ENCODE assay signal across 8 cellular contexts in the genomic region with DNA sequence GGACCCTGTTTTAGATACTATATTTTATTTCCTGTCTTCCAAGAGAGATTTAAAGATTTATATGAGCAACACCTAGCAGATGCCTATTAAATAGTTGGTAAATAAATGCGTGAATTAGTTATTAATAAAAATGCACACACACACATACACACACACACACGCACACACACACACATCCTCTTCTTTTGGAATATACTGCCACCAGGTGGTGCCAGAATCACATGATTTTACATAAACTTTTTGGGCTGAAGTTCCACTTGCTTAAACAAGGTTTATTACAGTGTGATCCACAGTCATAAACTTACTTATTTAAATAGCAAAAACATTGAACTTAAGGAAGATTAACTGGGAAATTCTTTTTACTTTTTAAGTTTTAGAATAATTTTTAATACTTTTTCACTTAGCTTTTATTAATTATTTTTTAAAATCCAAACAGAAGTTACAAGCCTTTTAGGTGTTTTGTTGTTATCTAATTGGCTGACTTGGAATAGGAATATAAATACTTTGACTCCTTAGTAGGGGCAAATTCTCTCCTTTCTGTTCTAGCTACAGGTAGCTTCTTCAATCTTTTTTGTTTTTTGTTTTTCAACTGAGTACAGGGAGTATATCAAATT. TPM values are rescaled to one million over a fixed set of nuclear protein-coding genes. Genes with fewer than 3 reads are reported as not detected.
DNase-seq lines count a peak whose midpoint lies in the region; ATAC-seq and TF ChIP-seq lines count a peak whose summit lies in the region.

No MANE protein-coding gene starts in this region.

- H2BK120ac ChIP-seq in neuronal stem cell (ENCODE audit: low read depth, low read length), result no peak overlapping the region

- H3K4ac ChIP-seq in neuronal stem cell (ENCODE audit: low read length), result no peak overlapping the region

- no peak overlapping the region for H3K23ac ChIP-seq in neuronal stem cell (ENCODE audit: low read depth, low read length, poor library complexity)

- no peak overlapping the region for H4K91ac ChIP-seq in neuronal stem cell (ENCODE audit: low read depth, low read length, poor library complexity)

- H3K4me1 ChIP-seq in neutrophil (ENCODE audit: control insufficient read depth in 1 of 2, insufficient read depth in 1 of 2, low read depth in 1 of 2, low read length in 1 of 2), result peaks cover 7 to 8% of the 10 kb centered on the region in 2 experiments
- no peaks in the 10 kb centered on the region for H3K4me1 ChIP-seq in neuronal stem cell (ENCODE audit: control insufficient read depth in 2 of 2, insufficient read depth in 1 of 2, low read depth in 1 of 2, low read length in 2 of 2)

- no peak overlapping the region for H2BK5ac ChIP-seq in neuronal stem cell (ENCODE audit: low read length)

- no peak overlapping the region for H2BK15ac ChIP-seq in neuronal stem cell (ENCODE audit: low read length)

- H3K27me3 ChIP-seq in neutrophil (no peaks in the 10 kb centered on the region), neuronal stem cell (ENCODE audit: control insufficient read depth in 3 of 3, insufficient read depth in 3 of 3, low read depth in 1 of 3, low read length in 3 of 3) (no peaks in the 10 kb centered on the region)

- TF ChIP-seq CTCF in AG09309 (IDR thresholded peaks at IDR 0.05; ENCODE audit: control insufficient read depth, insufficient read depth, low read depth, low read length, missing control alignments) (peak; percentile 64), VCaP (conservative IDR thresholded peaks at IDR 0.05) (peak; percentile 77), epithelial cell of esophagus (IDR thresholded peaks at IDR 0.05; ENCODE audit: insufficient read depth, low read depth, low read length, missing control alignments) (peak; percentile 70), neutrophil (IDR thresholded peaks at IDR 0.05) (peak; percentile 75)

- H3K79me1 ChIP-seq in neuronal stem cell (ENCODE audit: low read depth, low read length), result no peaks in the 10 kb centered on the region

- H3K18ac ChIP-seq in neuronal stem cell (ENCODE audit: low read length), result no peak overlapping the region

- H3K27ac ChIP-seq in VCaP, result peak overlapping the region; percentile 37
- peak overlapping the region; percentile 59 for H3K27ac ChIP-seq in neutrophil
- no peak overlapping the region for H3K27ac ChIP-seq in neuronal stem cell (replicated peaks; ENCODE audit: low read length)

- no peak overlapping the region for H2BK12ac ChIP-seq in neuronal stem cell (ENCODE audit: low read length)

- peak; percentile 61 for DNase-seq in AG09309 (ENCODE audit: low read depth)
- peak; percentile 59 for DNase-seq in GM03348 (ENCODE audit: low spot score)
- peak; percentile 64 for DNase-seq in NCI-H2107 treated with DMSO at 0.1 percent for 48 hours (lab: John Stamatoyannopoulos, UW; ENCODE audit: unreplicated experiment)
- peak; percentile 87 for DNase-seq in epithelial cell of esophagus (ENCODE audit: low read depth)
- DNase-seq in neuronal stem cell (ENCODE audit: low spot score), result no peak

- WGBS in neuronal stem cell (ENCODE audit: extremely low coverage in 2 of 2, insufficient read length in 2 of 2, insufficient replicate concordance in 1 of 2), 2 donors, result no CpG with 5 or more reads among the region's 2 CpGs

- no peak overlapping the region for H2AK5ac ChIP-seq in neuronal stem cell (ENCODE audit: low read depth, low read length)

- H2AFZ ChIP-seq in neuronal stem cell (ENCODE audit: low read length), result no peak overlapping the region

- no peak for ATAC-seq in GM21737 (IDR thresholded peaks at IDR 0.05; ENCODE audit: unreplicated experiment)

- no peaks in the 10 kb centered on the region for H3K9me3 ChIP-seq in neutrophil
- H3K9me3 ChIP-seq in neuronal stem cell (replicated peaks in 1 of 2; ENCODE audit: control insufficient read depth in 2 of 2, insufficient read depth in 1 of 2, low read depth in 1 of 2, low read length in 2 of 2), result no peaks in the 10 kb centered on the region

- H4K8ac ChIP-seq in neuronal stem cell (ENCODE audit: low read depth, low read length), result no peak overlapping the region

- no peak overlapping the region for H3K4me3 ChIP-seq in AG09309 (ENCODE audit: control insufficient read depth, low read depth, low read length)
- H3K4me3 ChIP-seq in epithelial cell of esophagus (ENCODE audit: low read length), result no peak overlapping the region
- H3K4me3 ChIP-seq in neutrophil (ENCODE audit: low read depth in 1 of 2, low read length in 1 of 2), result no peak overlapping the region
- H3K4me3 ChIP-seq in neuronal stem cell (ENCODE audit: low read length in 2 of 2), result no peak overlapping the region

- H3K14ac ChIP-seq in neuronal stem cell (ENCODE audit: low read length), result no peak overlapping the region

- H3K4me2 ChIP-seq in neuronal stem cell (ENCODE audit: insufficient read depth, low read length, poor library complexity, severe bottlenecking), result no peak overlapping the region

- no peak overlapping the region for H3K9ac ChIP-seq in neuronal stem cell (ENCODE audit: low read depth, low read length, poor library complexity)

- H3K36me3 ChIP-seq in neutrophil (no peaks in the 10 kb centered on the region), neuronal stem cell (replicated peaks in 1 of 2; ENCODE audit: control insufficient read depth in 2 of 2, insufficient read depth in 2 of 2, low read length in 2 of 2) (peaks cover 2 to 21% of the 10 kb centered on the region in 2 donors)

RNA-seq across cellular contexts. Expression of a gene that starts 17.5 kb away (rescaled TPM):
- polyA plus RNA-seq in neuronal stem cell (2013, experiment 1 of 2), result 7.5 TPM
- polyA plus RNA-seq in neuronal stem cell (2013, experiment 2 of 2), result 7.7 TPM

RNA-seq across cellular contexts. Expression of a gene that starts 20.7 kb away (rescaled TPM):
- polyA plus RNA-seq in neuronal stem cell (2013, experiment 1 of 2), result 5.0 TPM
- polyA plus RNA-seq in neuronal stem cell (2013, experiment 2 of 2), result 3.8 TPM
